ENCODE assay signal across 18 cellular contexts in the genomic region with DNA sequence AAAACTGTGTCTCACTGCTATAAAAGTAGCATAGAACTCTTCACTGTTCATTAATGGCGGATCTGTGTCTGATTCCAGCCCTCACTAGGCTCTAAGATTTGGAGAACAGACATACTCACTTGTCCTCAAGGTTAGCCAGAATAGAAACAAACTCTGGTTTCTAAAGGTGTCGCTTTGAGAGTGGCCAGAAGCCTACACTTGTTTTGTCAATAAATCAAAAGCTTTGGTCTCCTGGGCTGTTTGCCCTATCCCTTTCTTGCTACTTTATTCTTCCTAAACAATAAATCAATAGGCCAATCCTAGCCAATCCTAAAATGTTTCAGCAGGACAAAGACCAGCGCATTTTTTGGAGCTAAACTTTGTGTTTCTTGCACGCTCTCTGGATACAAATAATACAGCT.
"Had no signal": no experiment of that assay in that cellular context is flagged by ENCODE, and none has a peak within 500 bp of the region (broad histone marks: within the 10 kb centered on the region; RNA-seq: fewer than 3 reads in every experiment).

No MANE protein-coding gene starts in this region.

- H3K4me1 ChIP-seq: SJSA1 had no signal

- H3K9me3 ChIP-seq: SJSA1 had no signal

- H3K27ac ChIP-seq: SJSA1, SK-N-MC had no signal

- H3K4me3 ChIP-seq: SJSA1, SK-N-MC had no signal

- H3K36me3 ChIP-seq: SJSA1 had no signal

- H3K27me3 ChIP-seq: SJSA1 had no signal

- DNase-seq: KBM-7, MV-4-11, NCI-H1048, NCI-H1105, NCI-H1417, NCI-H1436 treated with DMSO at 0.1 percent for 48 hours, NCI-H1694, NCI-H187 treated with DMSO at 0.1 percent for 48 hours, NCI-H2029 treated with DMSO at 0.1 percent for 48 hours, NCI-H2227 treated with DMSO at 0.1 percent for 48 hours, NCI-H524, NCI-H526 treated with DMSO at 0.1 percent for 48 hours, NCI-H748 treated with DMSO at 0.1 percent for 48 hours, Right ventricle myocardium superior, RPMI8226, SIG-M5 had no signal
